ENCODE assay signal across 8 cellular contexts in genomic region chr15:89333011-89333860, GRCh38. TPM values are rescaled to one million over a fixed set of nuclear protein-coding genes. Genes with fewer than 3 reads are reported as not detected.
A peak's percentile ranks its signal among the peaks of the same experiment; 100 is the strongest.
DNase-seq lines count a peak whose midpoint lies in the region; ATAC-seq, FAIRE-seq and TF ChIP-seq lines count a peak whose summit lies in the region.

No MANE protein-coding gene starts in this region.

- TF ChIP-seq POLR2A in GM12892 (IDR thresholded peaks at IDR 0.05; ENCODE audit: low read depth, low read length) = no peak

- H3K27me3 ChIP-seq in SJCRH30 (no peaks in the 10 kb centered on the region), rectal smooth muscle tissue (ENCODE audit: control insufficient read depth, insufficient read depth, low read length) (no peaks in the 10 kb centered on the region)

- H3K9me3 ChIP-seq in SJCRH30 (replicated peaks) = no peaks in the 10 kb centered on the region

- no peak for FAIRE-seq in GM12892 (lab: Jason Lieb, UNC)

- ATAC-seq in HG03354 (IDR thresholded peaks at IDR 0.05; ENCODE audit: poor library complexity, severe bottlenecking, unreplicated experiment) = no peak

- peak; percentile 22 for DNase-seq in GM12865 (ENCODE audit: low read depth)
- DNase-seq in SJCRH30 = no peak
- DNase-seq in fibroblast of pulmonary artery (ENCODE audit: low read depth) = no peak
- no peak for DNase-seq in GM12892 (ENCODE audit: insufficient read length)
- no peak for DNase-seq in stimulated activated CD4-positive, alpha-beta T cell treated with anti-CD3 and anti-CD28 coated beads, Interleukin-4, amount 100 ng/mL, for 24 hours
- DNase-seq in NCI-H146 treated with DMSO at 0.1 percent for 48 hours (lab: John Stamatoyannopoulos, UW; ENCODE audit: unreplicated experiment) = no peak

- TF ChIP-seq CTCF in GM12865 (IDR thresholded peaks at IDR 0.05; ENCODE audit: insufficient read depth, low read depth, low read length, missing control alignments) (no peak), fibroblast of pulmonary artery (IDR thresholded peaks at IDR 0.05; ENCODE audit: low read length, missing control alignments) (no peak)

- H3K9ac ChIP-seq in rectal smooth muscle tissue (ENCODE audit: low read length) = no peak overlapping the region

- H3K4me1 ChIP-seq in SJCRH30 (peaks cover 31% of the 10 kb centered on the region; the same call in 1 of the 2 replicates), rectal smooth muscle tissue (ENCODE audit: control insufficient read depth, insufficient read depth, low read length) (peaks cover 20% of the 10 kb centered on the region)

- H3K27ac ChIP-seq in SJCRH30 (no peak overlapping the region), rectal smooth muscle tissue (ENCODE audit: low read depth, low read length) (no peak overlapping the region)

- peaks cover 37% of the 10 kb centered on the region for H3K36me3 ChIP-seq in SJCRH30
- peaks cover 24% of the 10 kb centered on the region for H3K36me3 ChIP-seq in rectal smooth muscle tissue (ENCODE audit: control insufficient read depth, insufficient read depth, low read length)

- H3K4me3 ChIP-seq in GM12865 (ENCODE audit: low read depth, low read length) = peak overlapping the region; percentile 85
- peak overlapping the region; percentile 91 for H3K4me3 ChIP-seq in SJCRH30
- H3K4me3 ChIP-seq in fibroblast of pulmonary artery (replicated peaks; ENCODE audit: low read depth, low read length) = peak overlapping the region; percentile 73
- H3K4me3 ChIP-seq in rectal smooth muscle tissue (ENCODE audit: low read length) = peak overlapping the region; percentile 79

RNA-seq across cellular contexts. Expression of gene POLG, which starts 1.4 kb away (rescaled TPM):
- 47.0 and 50.5 TPM in 2 replicates for total RNA-seq in SJCRH30 (2014; rRNA removed; shearing (Covaris generic))
- polyA plus RNA-seq in GM12892 (2012; ENCODE audit: missing spikeins) = 32.4 TPM
